Comparison of ENCODE assay signal across 8 cellular contexts in the genomic region with DNA sequence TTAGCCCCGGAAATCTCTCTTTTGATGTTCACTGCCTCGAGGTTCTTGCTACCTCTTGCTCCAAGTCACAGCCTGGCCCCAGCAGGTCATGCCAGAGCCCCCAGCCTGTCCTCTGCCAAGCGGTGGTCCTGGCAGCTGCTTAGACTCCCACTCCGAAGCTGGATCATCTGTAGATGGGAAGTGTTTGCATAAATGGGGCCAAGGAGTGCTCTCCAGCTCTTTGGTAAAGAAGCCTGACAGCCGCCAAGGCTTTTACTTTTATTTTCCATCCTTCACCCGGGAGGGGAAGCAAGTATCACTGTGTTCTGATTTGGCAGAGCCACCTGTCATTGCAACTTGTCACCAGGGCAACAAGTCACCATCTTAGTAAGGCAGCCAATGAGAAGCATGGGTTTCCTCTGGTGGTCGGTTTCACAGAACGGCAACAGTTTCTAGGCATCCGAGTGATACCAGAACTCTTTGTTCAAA.
DNase-seq lines count a peak whose midpoint lies in the region; ATAC-seq and TF ChIP-seq lines count a peak whose summit lies in the region.

No MANE protein-coding gene starts in this region.

- no peaks in the 10 kb centered on the region; the same call in 1 of the 2 replicates for H3K27me3 ChIP-seq in GM06990 (replicated peaks; ENCODE audit: control insufficient read depth, insufficient read depth, low read length)
- no peaks in the 10 kb centered on the region for H3K27me3 ChIP-seq in brain microvascular endothelial cell (replicated peaks)

- no peaks in the 10 kb centered on the region for H3K9me3 Mint-ChIP-seq in effector memory CD8-positive, alpha-beta T cell

- peak overlapping the region; percentile 69 for H3K4me3 ChIP-seq in GM06990 (replicated peaks; ENCODE audit: low read depth, low read length)
- H3K4me3 ChIP-seq in brain microvascular endothelial cell (ENCODE audit: low read depth, low read length) = no peak overlapping the region

- peak overlapping the region; percentile 53 to 56 for H3K4me3 Mint-ChIP-seq in effector memory CD8-positive, alpha-beta T cell

- H3K36me3 ChIP-seq in GM06990 (ENCODE audit: control insufficient read depth, insufficient read depth, low read length) (no peaks in the 10 kb centered on the region), brain microvascular endothelial cell (replicated peaks) (no peaks in the 10 kb centered on the region)

- no peak for TF ChIP-seq CTCF in GM06990 (IDR thresholded peaks at IDR 0.05; ENCODE audit: insufficient read depth, low read length, poor library complexity, severe bottlenecking)
- no peak for TF ChIP-seq CTCF in brain microvascular endothelial cell (IDR thresholded peaks at IDR 0.05; ENCODE audit: low read depth, low read length, missing control alignments)

- DNase-seq in GM06990 (ENCODE audit: extremely low read depth, insufficient read length) (peak; percentile 68), NCI-H524 (lab: John Stamatoyannopoulos, UW) (peak; percentile 66 to 84), brain microvascular endothelial cell (no peak), KBM-7 (no peak), 8988T (no peak)
- DNase-seq in effector memory CD8-positive, alpha-beta T cell = no peak
- no peak for DNase-seq in activated CD4-positive, CD25-positive, alpha-beta regulatory T cell treated with anti-CD3 and anti-CD28 coated beads, Interleukin-2, amount 50 U/mL, for 72 hours

- in situ Hi-C loops in brain microvascular endothelial cell (cut with HindIII; ENCODE audit: low pct_ligation_motif_present, low sequenced_read_pairs) = no loop called here
- in situ Hi-C loops in KBM-7 (cut with MboI; ENCODE audit: low pct_unique_long_range_greater_than_20kb, low sequenced_read_pairs) = no loop called here

- peak overlapping the region in 1 of 2 donors; percentile 46 for H3K27ac Mint-ChIP-seq in effector memory CD8-positive, alpha-beta T cell

- no peak overlapping the region for H3K27ac ChIP-seq in brain microvascular endothelial cell

- H3K4me1 Mint-ChIP-seq in effector memory CD8-positive, alpha-beta T cell (ENCODE audit: low read depth in 2 of 2) = peaks cover 5 to 6% of the 10 kb centered on the region in 2 donors

- H3K27me3 Mint-ChIP-seq in effector memory CD8-positive, alpha-beta T cell = peaks cover 0 to 9% of the 10 kb centered on the region in 2 donors

- peak; percentile 68 for ATAC-seq in GM21423 (IDR thresholded peaks at IDR 0.05; ENCODE audit: unreplicated experiment)
- ATAC-seq in effector memory CD8-positive, alpha-beta T cell (replicated peaks) = peak; percentile 76

- peaks cover 7% of the 10 kb centered on the region for H3K36me3 Mint-ChIP-seq in effector memory CD8-positive, alpha-beta T cell (ENCODE audit: insufficient read depth)

Comparison
In these comparisons a context has a peak if more than half of its experiments do, and no peak if none do; other contexts are left out.
1. DNase-seq: peak in GM06990 (single experiment) and NCI-H524 (2 of 2); none in effector memory CD8-positive, alpha-beta T cell (0 of 3), brain microvascular endothelial cell (single experiment), activated CD4-positive, CD25-positive, alpha-beta regulatory T cell treated with anti-CD3 and anti-CD28 coated beads, Interleukin-2, amount 50 U/mL, for 72 hours (single experiment), KBM-7 (single experiment) and 8988T (single experiment).